ENCODE assay signal across 8 cellular contexts in genomic region chr4:2812600-2812932, GRCh38. TPM values are rescaled to one million over a fixed set of nuclear protein-coding genes. Genes with fewer than 3 reads are reported as not detected.
DNase-seq lines count a peak whose midpoint lies in the region; ATAC-seq and TF ChIP-seq lines count a peak whose summit lies in the region.

No MANE protein-coding gene starts in this region.

- H3K18ac ChIP-seq in trophoblast cell (ENCODE audit: low read length): no peak overlapping the region

- no peak for TF ChIP-seq CTCF in KMS-11 (conservative IDR thresholded peaks at IDR 0.05; ENCODE audit: low read depth, low read length)
- no peak for TF ChIP-seq CTCF in PC-3 (conservative IDR thresholded peaks at IDR 0.05; ENCODE audit: low read depth, low read length)

- H4K8ac ChIP-seq in trophoblast cell (ENCODE audit: low read depth, low read length): peak overlapping the region; percentile 88

- no peak overlapping the region for H3K23ac ChIP-seq in trophoblast cell (ENCODE audit: low read length)

- no peak overlapping the region for H3K4ac ChIP-seq in trophoblast cell (ENCODE audit: low read depth, low read length)

- H3K4me3 ChIP-seq in KMS-11 (IDR thresholded peaks at IDR 0.05; ENCODE audit: insufficient read depth, low read depth, low read length) (no peak overlapping the region), trophoblast cell (ENCODE audit: low read depth, low read length) (no peak overlapping the region), PC-3 (ENCODE audit: low read length) (no peak overlapping the region)

- no peak overlapping the region for H2BK12ac ChIP-seq in trophoblast cell (ENCODE audit: low read length)

- no CpG with 5 or more reads among the region's 7 CpGs for WGBS in trophoblast cell (ENCODE audit: extremely low coverage, insufficient coverage, insufficient read length)

- H3K4me2 ChIP-seq in KMS-11: peak overlapping the region; percentile 80
- H3K4me2 ChIP-seq in trophoblast cell (ENCODE audit: low read length): no peak overlapping the region
- no peak overlapping the region for H3K4me2 ChIP-seq in PC-3 (ENCODE audit: low read length)

- H3K79me1 ChIP-seq in trophoblast cell (ENCODE audit: low read length): peaks cover 3% of the 10 kb centered on the region

- peak overlapping the region; percentile 69 for H4K12ac ChIP-seq in trophoblast cell (ENCODE audit: low read depth, low read length)

- no peaks in the 10 kb centered on the region for H3K9me2 ChIP-seq in PC-3 (replicated peaks; ENCODE audit: low read length)

- POLR2A ChIA-PET in PC-3 (lab: Charles Lee; ENCODE audit: unreplicated experiment): no interaction called here

- H2AK5ac ChIP-seq in trophoblast cell (ENCODE audit: low read length): no peak overlapping the region

- H3K27ac ChIP-seq in KMS-11: peak overlapping the region; percentile 75
- H3K27ac ChIP-seq in cingulate gyrus (ENCODE audit: low read depth, low read length): peak overlapping the region; percentile 60
- no peak overlapping the region for H3K27ac ChIP-seq in trophoblast cell (ENCODE audit: low read depth, low read length)
- H3K27ac ChIP-seq in PC-3 (ENCODE audit: low read length): no peak overlapping the region

- intact Hi-C loops in PC-3 (cut with micrococcal nuclease): no loop called here

- no peak overlapping the region for H2BK5ac ChIP-seq in trophoblast cell (ENCODE audit: low read depth, low read length, poor library complexity)

- H3K27me3 ChIP-seq in KMS-11 (ENCODE audit: insufficient read depth, low read depth) (no peaks in the 10 kb centered on the region), trophoblast cell (ENCODE audit: insufficient read depth, low read length) (no peaks in the 10 kb centered on the region), PC-3 (ENCODE audit: low read length) (no peaks in the 10 kb centered on the region)

- H3K14ac ChIP-seq in trophoblast cell (ENCODE audit: low read length): no peak overlapping the region

- peak overlapping the region; percentile 60 for H4K91ac ChIP-seq in trophoblast cell (ENCODE audit: low read depth, low read length)

- CTCF ChIA-PET in PC-3 (lab: Charles Lee): no interaction called here

- H4K20me1 ChIP-seq in KMS-11 (ENCODE audit: insufficient read depth): no peaks in the 10 kb centered on the region
- no peaks in the 10 kb centered on the region for H4K20me1 ChIP-seq in PC-3 (ENCODE audit: low read length)

- H3F3A ChIP-seq in PC-3 (ENCODE audit: low read length, unreplicated experiment): no peaks in the 10 kb centered on the region

- H3K9me3 ChIP-seq in trophoblast cell (ENCODE audit: insufficient read depth, low read depth, low read length) (no peaks in the 10 kb centered on the region), PC-3 (ENCODE audit: low read length) (no peaks in the 10 kb centered on the region)

- ATAC-seq in HG02840 (IDR thresholded peaks at IDR 0.05; ENCODE audit: low FRiP score, unreplicated experiment) (no peak), GM21423 (IDR thresholded peaks at IDR 0.05; ENCODE audit: unreplicated experiment) (no peak), PC-3 (no peak)

- H3K36me3 ChIP-seq in KMS-11 (ENCODE audit: insufficient read depth) (no peaks in the 10 kb centered on the region), trophoblast cell (ENCODE audit: control insufficient read depth in 1 of 2, insufficient read depth in 2 of 2, low read length in 2 of 2) (no peaks in the 10 kb centered on the region), PC-3 (ENCODE audit: low read depth, low read length) (no peaks in the 10 kb centered on the region)

- H3K79me2 ChIP-seq in KMS-11 (ENCODE audit: insufficient read depth, low read depth) (peaks cover 10% of the 10 kb centered on the region; the same call in 1 of the 2 replicates), trophoblast cell (ENCODE audit: control insufficient read depth, insufficient read depth, low read length, poor library complexity) (no peaks in the 10 kb centered on the region), PC-3 (ENCODE audit: low read length) (no peaks in the 10 kb centered on the region)

- H2BK120ac ChIP-seq in trophoblast cell (ENCODE audit: insufficient read depth, low read length, poor library complexity): no peak overlapping the region

- DNase-seq in ELR (ENCODE audit: low read depth): peak; percentile 12
- no peak for DNase-seq in trophoblast cell
- no peak for DNase-seq in COLO829 (ENCODE audit: low spot score)
- no peak for DNase-seq in PC-3

- peaks cover 8% of the 10 kb centered on the region for H3K4me1 ChIP-seq in KMS-11 (ENCODE audit: low read depth, poor library complexity, severe bottlenecking)
- H3K4me1 ChIP-seq in trophoblast cell (ENCODE audit: control insufficient read depth in 1 of 2, insufficient read depth in 2 of 2, low read length in 2 of 2): peaks cover 5 to 8% of the 10 kb centered on the region in 2 experiments
- H3K4me1 ChIP-seq in PC-3 (ENCODE audit: insufficient read depth, low read length): peaks cover 1% of the 10 kb centered on the region; the same call in 1 of the 2 replicates

- H3K9ac ChIP-seq in KMS-11: peak overlapping the region; percentile 90
- no peak overlapping the region for H3K9ac ChIP-seq in trophoblast cell (ENCODE audit: low read length)
- H3K9ac ChIP-seq in PC-3 (ENCODE audit: low read length): no peak overlapping the region

- no TSS peak for BruUV-seq in PC-3 (replicated peaks; lab: Mats Ljungman, UMichigan)

- H2AFZ ChIP-seq in KMS-11 (ENCODE audit: low read depth) (peak overlapping the region; percentile 67; the same call in 1 of the 2 replicates), trophoblast cell (ENCODE audit: insufficient read depth, low read length, poor library complexity) (no peak overlapping the region), PC-3 (ENCODE audit: low read length) (no peak overlapping the region)

RNA-seq across cellular contexts. Expression of gene SH3BP2, which starts 19.7 kb away (rescaled TPM):
- 21.3 and 21.9 TPM in 2 replicates for polyA plus RNA-seq in trophoblast cell (2013)
- total RNA-seq in PC-3 (2014; rRNA removed): 16.9 and 17.4 TPM in 2 replicates

RNA-seq across cellular contexts. Expression of gene ADD1, which starts 31.1 kb away (rescaled TPM):
- 225 and 238 TPM in 2 replicates for polyA plus RNA-seq in trophoblast cell (2013)
- total RNA-seq in PC-3 (2014; rRNA removed): 118 and 124 TPM in 2 replicates

RNA-seq across cellular contexts. Expression of gene TNIP2, which starts 56.4 kb away (rescaled TPM):
- polyA plus RNA-seq in trophoblast cell (2013): 52.2 and 57.7 TPM in 2 replicates
- total RNA-seq in PC-3 (2014; rRNA removed): 56.5 and 77.8 TPM in 2 replicates

Comparison
In these comparisons a context has a peak if more than half of its experiments do, and no peak if none do; other contexts are left out.
1. H3K27ac ChIP-seq: peak in KMS-11 (single experiment) and cingulate gyrus (single experiment); none in trophoblast cell (single experiment) and PC-3 (single experiment).